ENCODE assay signal across 27 cellular contexts in the genomic region with DNA sequence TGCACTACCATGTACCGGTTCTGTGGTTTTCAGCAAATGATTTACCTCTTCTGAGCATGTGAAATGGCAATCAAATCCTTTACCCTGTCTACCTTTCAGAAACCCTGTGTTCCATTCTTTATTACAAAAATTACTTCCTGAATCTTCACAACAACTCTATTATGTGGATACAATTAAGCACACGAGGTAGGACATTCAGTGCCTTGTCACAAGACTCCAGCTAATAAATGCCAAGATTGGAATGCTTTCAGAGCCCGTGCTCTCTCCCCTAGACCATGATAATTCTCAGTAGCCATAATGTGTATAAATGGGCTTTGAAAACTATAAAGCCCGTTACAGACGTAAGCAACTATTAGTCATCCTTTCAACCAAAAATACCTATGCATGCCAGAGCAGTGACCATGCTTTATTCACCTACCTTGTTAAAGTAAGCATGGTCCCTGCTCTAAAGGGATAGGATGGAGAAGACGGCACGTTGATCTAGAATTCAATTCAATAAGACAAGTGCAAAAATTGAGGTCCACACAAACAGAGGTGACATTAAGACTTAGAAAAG. TPM values are rescaled to one million over a fixed set of nuclear protein-coding genes. Genes with fewer than 3 reads are reported as not detected.
"Had no signal": no experiment of that assay in that cellular context is flagged by ENCODE, and none has a peak within 500 bp of the region (broad histone marks: within the 10 kb centered on the region; RNA-seq: fewer than 3 reads in every experiment).

No MANE protein-coding gene starts in this region.

- H3K4me3 ChIP-seq: esophagus muscularis mucosa, gastroesophageal sphincter, neural progenitor cell had no signal

- H3K4me1 ChIP-seq: esophagus muscularis mucosa, gastroesophageal sphincter had no signal

- H3K4me3 Mint-ChIP-seq: activated CD4-positive, alpha-beta T cell treated with anti-CD3 and anti-CD28 coated beads, Interleukin-2, amount 10 ng/mL, durations not matched to agents 7 days and 5 days; activated CD8-positive, alpha-beta memory T cell treated with anti-CD3 and anti-CD28 coated beads, Interleukin-2, amount 10 ng/mL, durations not matched to agents 7 days and 5 days; activated CD8-positive, alpha-beta T cell treated with anti-CD3 and anti-CD28 coated beads for 36 hours; activated naive CD8-positive, alpha-beta T cell treated with anti-CD3 and anti-CD28 coated beads, Interleukin-2, amount 50 U/mL, for 24 hours; dendritic cell treated with granulocyte-macrophage colony-stimulating factor and Interleukin-4, amounts not matched to agents 40 ng/mL and 50 ng/mL, for 4 days; mesothelial cell of epicardium; naive thymus-derived CD8-positive, alpha-beta T cell; neural progenitor cell; stimulated activated naive B cell treated with anti-CD40 and anti-IgM and Interleukin-4, amounts not matched to agents 10 μg/mL and 1 μg/mL and 100 μg/mL, for 72 hours; T-cell; T-helper 2 cell treated with Interferon-gamma antibody and Interleukin-4, amounts not matched to agents 5 μg/mL and 100 μg/mL, for 36 hours had no signal

- H3K27me3 ChIP-seq: esophagus muscularis mucosa, gastroesophageal sphincter, neural progenitor cell had no signal

- H3K36me3 Mint-ChIP-seq: activated CD8-positive, alpha-beta memory T cell treated with anti-CD3 and anti-CD28 coated beads, Interleukin-2, amount 10 ng/mL, durations not matched to agents 7 days and 5 days; mesothelial cell of epicardium; naive thymus-derived CD8-positive, alpha-beta T cell; neural progenitor cell; stimulated activated naive B cell treated with anti-CD40 and anti-IgM and Interleukin-4, amounts not matched to agents 10 μg/mL and 1 μg/mL and 100 μg/mL, for 72 hours; T-cell had no signal

- DNase-seq: activated CD4-positive, alpha-beta T cell treated with anti-CD3 and anti-CD28 coated beads, Interleukin-2, amount 10 ng/mL, durations not matched to agents 7 days and 5 days; activated CD8-positive, alpha-beta memory T cell treated with anti-CD3 and anti-CD28 coated beads, Interleukin-2, amount 10 ng/mL, durations not matched to agents 7 days and 5 days; activated CD8-positive, alpha-beta T cell treated with anti-CD3 and anti-CD28 coated beads for 36 hours; activated gamma-delta T cell; activated naive CD4-positive, alpha-beta T cell treated with anti-CD3 and anti-CD28 coated beads, Interleukin-2, amount 50 U/mL, for 16 hours; activated naive CD8-positive, alpha-beta T cell treated with anti-CD3 and anti-CD28 coated beads, Interleukin-2, amount 50 U/mL, for 24 hours; activated T-cell treated with anti-CD3 and anti-CD28 coated beads for 4 hours; effector CD4-positive, alpha-beta T cell; head of caudate nucleus; islet precursor cell; naive thymus-derived CD8-positive, alpha-beta T cell; retina; stimulated activated CD4-positive, alpha-beta T cell treated with anti-CD3 and anti-CD28 coated beads, Interleukin-2, amount 100 ng/mL, for 48 hours; stimulated activated CD8-positive, alpha-beta memory T cell treated with anti-CD3 and anti-CD28 coated beads, Interleukin-4, amount 100 ng/mL, for 48 hours; stimulated activated naive B cell treated with anti-CD40 and anti-IgM and Interleukin-4, amounts not matched to agents 10 μg/mL and 1 μg/mL and 100 μg/mL, for 72 hours; T-cell had no signal

- H2AFZ ChIP-seq: neural progenitor cell had no signal

- H3K9me3 Mint-ChIP-seq: activated CD4-positive, alpha-beta T cell treated with anti-CD3 and anti-CD28 coated beads, Interleukin-2, amount 10 ng/mL, durations not matched to agents 7 days and 5 days; activated CD8-positive, alpha-beta T cell treated with anti-CD3 and anti-CD28 coated beads for 36 hours; activated naive CD8-positive, alpha-beta T cell treated with anti-CD3 and anti-CD28 coated beads, Interleukin-2, amount 50 U/mL, for 24 hours; dendritic cell treated with granulocyte-macrophage colony-stimulating factor and Interleukin-4, amounts not matched to agents 40 ng/mL and 50 ng/mL, for 4 days; mesothelial cell of epicardium; naive thymus-derived CD8-positive, alpha-beta T cell; neural progenitor cell; stimulated activated naive B cell treated with anti-CD40 and anti-IgM and Interleukin-4, amounts not matched to agents 10 μg/mL and 1 μg/mL and 100 μg/mL, for 72 hours; T-cell; T-helper 2 cell treated with Interferon-gamma antibody and Interleukin-4, amounts not matched to agents 5 μg/mL and 100 μg/mL, for 36 hours had no signal

- H3K4me1 Mint-ChIP-seq: activated CD4-positive, alpha-beta T cell treated with anti-CD3 and anti-CD28 coated beads, Interleukin-2, amount 10 ng/mL, durations not matched to agents 7 days and 5 days; activated CD8-positive, alpha-beta memory T cell treated with anti-CD3 and anti-CD28 coated beads, Interleukin-2, amount 10 ng/mL, durations not matched to agents 7 days and 5 days; activated naive CD8-positive, alpha-beta T cell treated with anti-CD3 and anti-CD28 coated beads, Interleukin-2, amount 50 U/mL, for 24 hours; naive thymus-derived CD8-positive, alpha-beta T cell; stimulated activated naive B cell treated with anti-CD40 and anti-IgM and Interleukin-4, amounts not matched to agents 10 μg/mL and 1 μg/mL and 100 μg/mL, for 72 hours; T-cell had no signal

- H3K27ac ChIP-seq: esophagus muscularis mucosa, gastroesophageal sphincter, neural progenitor cell, VCaP had no signal

- H3K36me3 ChIP-seq: esophagus muscularis mucosa, gastroesophageal sphincter, neural progenitor cell had no signal

- H3K27ac Mint-ChIP-seq: activated CD4-positive, alpha-beta T cell treated with anti-CD3 and anti-CD28 coated beads, Interleukin-2, amount 10 ng/mL, durations not matched to agents 7 days and 5 days; activated CD8-positive, alpha-beta memory T cell treated with anti-CD3 and anti-CD28 coated beads, Interleukin-2, amount 10 ng/mL, durations not matched to agents 7 days and 5 days; activated CD8-positive, alpha-beta T cell treated with anti-CD3 and anti-CD28 coated beads for 36 hours; activated naive CD8-positive, alpha-beta T cell treated with anti-CD3 and anti-CD28 coated beads, Interleukin-2, amount 50 U/mL, for 24 hours; dendritic cell treated with granulocyte-macrophage colony-stimulating factor and Interleukin-4, amounts not matched to agents 40 ng/mL and 50 ng/mL, for 4 days; mesothelial cell of epicardium; naive thymus-derived CD8-positive, alpha-beta T cell; neural progenitor cell; stimulated activated naive B cell treated with anti-CD40 and anti-IgM and Interleukin-4, amounts not matched to agents 10 μg/mL and 1 μg/mL and 100 μg/mL, for 72 hours; T-cell; T-helper 2 cell treated with Interferon-gamma antibody and Interleukin-4, amounts not matched to agents 5 μg/mL and 100 μg/mL, for 36 hours had no signal

- H3K27me3 Mint-ChIP-seq: dendritic cell treated with granulocyte-macrophage colony-stimulating factor and Interleukin-4, amounts not matched to agents 40 ng/mL and 50 ng/mL, for 4 days; stimulated activated naive B cell treated with anti-CD40 and anti-IgM and Interleukin-4, amounts not matched to agents 10 μg/mL and 1 μg/mL and 100 μg/mL, for 72 hours had no signal

- H3K9me3 ChIP-seq: esophagus muscularis mucosa, gastroesophageal sphincter had no signal

- ATAC-seq: activated CD4-positive, CD25-positive, alpha-beta regulatory T cell treated with anti-CD3 and anti-CD28 coated beads, Interleukin-2, amount 50 U/mL, for 24 hours; activated CD8-positive, alpha-beta memory T cell treated with anti-CD3 and anti-CD28 coated beads, Interleukin-2, amount 10 ng/mL, durations not matched to agents 7 days and 5 days; activated CD8-positive, alpha-beta T cell treated with anti-CD3 and anti-CD28 coated beads for 36 hours; activated naive CD8-positive, alpha-beta T cell treated with anti-CD3 and anti-CD28 coated beads, Interleukin-2, amount 50 U/mL, for 24 hours; gastroesophageal sphincter; naive thymus-derived CD8-positive, alpha-beta T cell; stimulated activated naive B cell treated with anti-CD40 and anti-IgM and Interleukin-4, amounts not matched to agents 10 μg/mL and 1 μg/mL and 100 μg/mL, for 72 hours; T-cell had no signal

- H3K4me2 ChIP-seq: neural progenitor cell had no signal

RNA-seq across cellular contexts. Expression of a gene that starts 2.4 kb away (rescaled TPM):
- total RNA-seq: activated CD4-positive, alpha-beta T cell treated with anti-CD3 and anti-CD28 coated beads, Interleukin-2, amount 10 ng/mL, durations not matched to agents 7 days and 5 days; activated CD8-positive, alpha-beta memory T cell treated with anti-CD3 and anti-CD28 coated beads, Interleukin-2, amount 10 ng/mL, durations not matched to agents 7 days and 5 days; activated CD8-positive, alpha-beta T cell treated with anti-CD3 and anti-CD28 coated beads for 36 hours; cardiac septum; chondrocyte; esophagus muscularis mucosa; gastroesophageal sphincter; lung microvascular endothelial cell; naive thymus-derived CD8-positive, alpha-beta T cell; T-cell had no signal
- polyA plus RNA-seq: naive thymus-derived CD8-positive, alpha-beta T cell had no signal
